In genomic region chr19:33093420-33094210, GRCh38 we compare ENCODE assay signal across 28 cellular contexts. TPM values are rescaled to one million over a fixed set of nuclear protein-coding genes. Genes with fewer than 3 reads are reported as not detected.
"Had no signal": no experiment of that assay in that cellular context is flagged by ENCODE, and none has a peak within 500 bp of the region (broad histone marks: within the 10 kb centered on the region; RNA-seq: fewer than 3 reads in every experiment).

No MANE protein-coding gene starts in this region.

- H3K4me3 Mint-ChIP-seq: activated CD4-positive, alpha-beta memory T cell treated with anti-CD3 and anti-CD28 coated beads, Interleukin-2, amount 10 ng/mL, durations not matched to agents 7 days and 5 days; activated CD4-positive, alpha-beta T cell treated with anti-CD3 and anti-CD28 coated beads for 36 hours; activated naive CD8-positive, alpha-beta T cell treated with anti-CD3 and anti-CD28 coated beads, Interleukin-2, amount 10 ng/mL, durations not matched to agents 7 days and 5 days; activated T-cell treated with anti-CD3 and anti-CD28 coated beads, Interleukin-2, amount 50 U/mL, for 72 hours had no signal

- DNase-seq: activated CD4-positive, alpha-beta memory T cell treated with anti-CD3 and anti-CD28 coated beads, Interleukin-2, amount 10 ng/mL, durations not matched to agents 7 days and 5 days; activated CD4-positive, alpha-beta T cell treated with anti-CD3 and anti-CD28 coated beads for 36 hours; activated CD4-positive, alpha-beta T cell treated with anti-CD3 and anti-CD28 coated beads, Interleukin-2, amount 50 U/mL, for 1 hour; activated naive CD4-positive, alpha-beta T cell treated with anti-CD3 and anti-CD28 coated beads, Interleukin-2, amount 50 U/mL, for 16 hours; activated naive CD8-positive, alpha-beta T cell treated with anti-CD3 and anti-CD28 coated beads, Interleukin-2, amount 10 ng/mL, durations not matched to agents 7 days and 5 days; activated T-cell treated with anti-CD3 and anti-CD28 coated beads for 4 hours; activated T-cell treated with anti-CD3 and anti-CD28 coated beads, Interleukin-2, amount 50 U/mL, for 72 hours; adrenal gland; anterior cingulate cortex; caudate nucleus; MG63; NCI-H1092 treated with DMSO at 0.1 percent for 48 hours; NCI-H1417 treated with DMSO at 0.1 percent for 48 hours; NCI-H1694; NCI-H2029 treated with DMSO at 0.1 percent for 48 hours; NCI-H345; NCI-H510A; NCI-H526 treated with DMSO at 0.1 percent for 48 hours; NCI-H82; RPMI8226; SJCRH30; SK-N-SH; T-helper 1 cell had no signal

- H3K27ac Mint-ChIP-seq: activated CD4-positive, alpha-beta memory T cell treated with anti-CD3 and anti-CD28 coated beads, Interleukin-2, amount 10 ng/mL, durations not matched to agents 7 days and 5 days; activated CD4-positive, alpha-beta T cell treated with anti-CD3 and anti-CD28 coated beads for 36 hours; activated naive CD8-positive, alpha-beta T cell treated with anti-CD3 and anti-CD28 coated beads, Interleukin-2, amount 10 ng/mL, durations not matched to agents 7 days and 5 days; activated T-cell treated with anti-CD3 and anti-CD28 coated beads, Interleukin-2, amount 50 U/mL, for 72 hours had no signal

- H3K27me3 ChIP-seq: adrenal gland, MG63, SJCRH30 had no signal

- ATAC-seq: activated T-cell treated with anti-CD3 and anti-CD28 coated beads, Interleukin-2, amount 50 U/mL, for 72 hours had no signal

- H3K27ac ChIP-seq: adrenal gland, KMS-11, SJCRH30, VCaP had no signal

- H3K9me3 ChIP-seq: adrenal gland, MG63, SJCRH30, SK-N-SH had no signal

- H3K27me3 Mint-ChIP-seq: activated CD4-positive, alpha-beta memory T cell treated with anti-CD3 and anti-CD28 coated beads, Interleukin-2, amount 10 ng/mL, durations not matched to agents 7 days and 5 days; activated CD4-positive, alpha-beta T cell treated with anti-CD3 and anti-CD28 coated beads for 36 hours; activated naive CD8-positive, alpha-beta T cell treated with anti-CD3 and anti-CD28 coated beads, Interleukin-2, amount 10 ng/mL, durations not matched to agents 7 days and 5 days had no signal

- H3K4me1 ChIP-seq: adrenal gland, SJCRH30 had no signal

- H3K4me1 Mint-ChIP-seq: activated CD4-positive, alpha-beta T cell treated with anti-CD3 and anti-CD28 coated beads for 36 hours; activated naive CD8-positive, alpha-beta T cell treated with anti-CD3 and anti-CD28 coated beads, Interleukin-2, amount 10 ng/mL, durations not matched to agents 7 days and 5 days had no signal

- H3K4me3 ChIP-seq: adrenal gland, MG63, SJCRH30 had no signal

- H3K9me3 Mint-ChIP-seq: activated CD4-positive, alpha-beta memory T cell treated with anti-CD3 and anti-CD28 coated beads, Interleukin-2, amount 10 ng/mL, durations not matched to agents 7 days and 5 days; activated naive CD8-positive, alpha-beta T cell treated with anti-CD3 and anti-CD28 coated beads, Interleukin-2, amount 10 ng/mL, durations not matched to agents 7 days and 5 days; activated T-cell treated with anti-CD3 and anti-CD28 coated beads, Interleukin-2, amount 50 U/mL, for 72 hours had no signal

RNA-seq across cellular contexts. Expression of gene WDR88, which starts 38.3 kb away (rescaled TPM):
- total RNA-seq: activated CD4-positive, alpha-beta memory T cell treated with anti-CD3 and anti-CD28 coated beads, Interleukin-2, amount 10 ng/mL, durations not matched to agents 7 days and 5 days; activated CD8-positive, alpha-beta memory T cell treated with anti-CD3 and anti-CD28 coated beads for 36 hours; activated naive CD8-positive, alpha-beta T cell treated with anti-CD3 and anti-CD28 coated beads, Interleukin-2, amount 10 ng/mL, durations not matched to agents 7 days and 5 days; activated T-cell treated with anti-CD3 and anti-CD28 coated beads, Interleukin-2, amount 50 U/mL, for 72 hours; adrenal gland; Right ventricle myocardium inferior; SJCRH30; T-helper 2 cell treated with Interferon-gamma antibody and Interleukin-4, amounts not matched to agents 100 ng/mL and 5 ng/mL, for 36 hours had no signal
